1 cellular context compared by ENCODE assay signal in the genomic region with DNA sequence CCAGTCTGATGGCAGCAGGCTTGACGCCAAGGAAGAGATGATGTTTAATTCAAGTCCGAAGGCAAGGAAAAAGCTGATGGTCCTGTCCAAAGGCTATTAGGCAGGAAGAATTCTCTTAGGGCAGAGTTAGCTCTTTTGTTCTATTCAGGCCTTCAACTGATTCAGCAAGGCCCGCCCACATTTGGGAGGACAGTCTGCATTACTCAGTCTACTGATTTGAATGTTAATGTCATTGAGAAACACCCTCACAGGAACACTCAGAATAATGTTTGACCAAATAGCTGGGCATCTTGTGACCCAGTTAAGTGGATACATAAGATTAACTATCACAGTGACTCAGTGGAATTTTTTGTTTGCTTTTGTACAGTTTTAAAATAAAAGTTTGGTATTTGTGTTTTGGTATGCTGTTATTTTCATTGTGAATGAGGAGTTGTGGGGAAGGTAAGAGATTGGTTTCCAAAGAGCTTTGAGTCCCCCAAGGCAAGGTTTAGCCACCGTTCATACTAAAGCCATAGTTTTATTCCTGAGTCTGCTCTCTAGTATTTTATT.
TF ChIP-seq lines count a peak whose summit lies in the region.

No MANE protein-coding gene starts in this region.

TF ChIP-seq in endothelial cell of umbilical vein, 7 proteins besides CTCF, POLR2A, EP300 and RAD21 (continued from another document):
- TF ChIP-seq, protein P1, sequence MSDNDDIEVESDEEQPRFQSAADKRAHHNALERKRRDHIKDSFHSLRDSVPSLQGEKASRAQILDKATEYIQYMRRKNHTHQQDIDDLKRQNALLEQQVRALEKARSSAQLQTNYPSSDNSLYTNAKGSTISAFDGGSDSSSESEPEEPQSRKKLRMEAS (IDR thresholded peaks at IDR 0.05; ENCODE audit: insufficient read depth, insufficient read length), result no peak
- TF ChIP-seq EZH2 (IDR thresholded peaks at IDR 0.05; ENCODE audit: borderline replicate concordance, low read depth, low read length, severe bottlenecking), result no peak
- TF ChIP-seq GATA2 (IDR thresholded peaks at IDR 0.05; ENCODE audit: insufficient read depth, insufficient read length, low read depth, low read length), result no peak
- no peak for TF ChIP-seq POLR2AphosphoS5 (IDR thresholded peaks at IDR 0.05; ENCODE audit: insufficient read depth, low read depth, low read length)
